ENCODE assay signal across 29 cellular contexts in the genomic region with DNA sequence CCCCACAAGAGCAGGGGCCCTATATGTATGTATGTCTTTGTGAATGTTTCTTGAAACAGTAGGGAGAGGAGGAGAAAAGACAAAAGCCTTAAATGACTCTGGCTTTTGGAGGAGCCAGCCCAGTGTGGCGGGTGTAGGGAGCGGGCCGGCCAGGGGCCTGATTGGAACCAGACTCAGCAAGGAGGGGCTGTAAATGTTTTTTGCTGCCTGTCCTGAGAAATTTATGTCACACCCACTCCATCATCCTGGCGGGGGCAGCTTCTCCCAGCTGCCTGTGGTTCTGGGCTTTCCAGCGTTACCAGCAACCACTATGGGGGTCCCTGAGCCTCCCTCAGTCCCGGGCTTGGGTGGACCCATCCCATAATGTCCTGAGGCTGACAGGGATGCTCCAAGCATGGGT.
"Had no signal": no experiment of that assay in that cellular context is flagged by ENCODE, and none has a peak within 500 bp of the region (broad histone marks: within the 10 kb centered on the region; RNA-seq: fewer than 3 reads in every experiment).

No MANE protein-coding gene starts in this region.

- DNase-seq: activated CD4-positive, alpha-beta memory T cell treated with anti-CD3 and anti-CD28 coated beads, Interleukin-2, amount 10 ng/mL, durations not matched to agents 7 days and 5 days; activated CD4-positive, alpha-beta T cell treated with anti-CD3 and anti-CD28 coated beads, Interleukin-2, amount 10 ng/mL, durations not matched to agents 7 days and 5 days; activated CD8-positive, alpha-beta memory T cell treated with anti-CD3 and anti-CD28 coated beads, Interleukin-2, amount 50 U/mL, for 48 hours; activated naive CD8-positive, alpha-beta T cell treated with anti-CD3 and anti-CD28 coated beads, Interleukin-2, amount 50 U/mL, for 24 hours; activated T-cell treated with anti-CD3 and anti-CD28 coated beads, Interleukin-2, amount 50 U/mL, for 4 hours; amygdala; central memory CD4-positive, alpha-beta T cell; effector CD4-positive, alpha-beta T cell; hypothalamus; immature natural killer cell; left ventricle myocardium inferior; naive thymus-derived CD4-positive, alpha-beta T cell; right lobe of liver; stimulated activated CD4-positive, alpha-beta T cell treated with anti-CD3 and anti-CD28 coated beads, Interleukin-12 subunit alpha, Interleukin-12 subunit beta, amount 100 ng/mL, for 4 hours; stimulated activated CD4-positive, alpha-beta T cell treated with anti-CD3 and anti-CD28 coated beads, Interleukin-4, amount 100 ng/mL, for 1 hour; T-helper 1 cell; WERI-Rb-1 had no signal

- H3K4me2 ChIP-seq: neural progenitor cell had no signal

- ATAC-seq: activated CD4-positive, CD25-positive, alpha-beta regulatory T cell treated with anti-CD3 and anti-CD28 coated beads, Interleukin-2, amount 50 U/mL, for 24 hours; activated naive CD8-positive, alpha-beta T cell treated with anti-CD3 and anti-CD28 coated beads, Interleukin-2, amount 50 U/mL, for 24 hours; activated T-cell treated with anti-CD3 and anti-CD28 coated beads, Interleukin-2, amount 50 U/mL, for 4 hours; activated T-helper 17 cell treated with anti-CD3 and anti-CD28 coated beads, Interleukin-2, amount 50 U/mL, for 72 hours; naive thymus-derived CD4-positive, alpha-beta T cell had no signal

- H3K36me3 Mint-ChIP-seq: activated naive CD4-positive, alpha-beta T cell treated with anti-CD3 and anti-CD28 coated beads, Interleukin-2, amount 50 U/mL, for 24 hours; immature natural killer cell; naive thymus-derived CD4-positive, alpha-beta T cell; neural progenitor cell; type B pancreatic cell had no signal

- H3K27me3 Mint-ChIP-seq: activated CD4-positive, alpha-beta memory T cell treated with anti-CD3 and anti-CD28 coated beads, Interleukin-2, amount 10 ng/mL, durations not matched to agents 7 days and 5 days; activated CD4-positive, alpha-beta T cell treated with anti-CD3 and anti-CD28 coated beads, Interleukin-2, amount 10 ng/mL, durations not matched to agents 7 days and 5 days; activated naive CD4-positive, alpha-beta T cell treated with anti-CD3 and anti-CD28 coated beads, Interleukin-2, amount 50 U/mL, for 24 hours; activated naive CD8-positive, alpha-beta T cell treated with anti-CD3 and anti-CD28 coated beads, Interleukin-2, amount 50 U/mL, for 24 hours; activated T-helper 17 cell treated with anti-CD3 and anti-CD28 coated beads, Interleukin-2, amount 50 U/mL, for 72 hours; stimulated activated naive CD8-positive, alpha-beta T cell treated with anti-CD3 and anti-CD28 coated beads, Interleukin-15, Interleukin-2, amounts not matched to agents 100 ng/mL and 50 ng/mL, for 24 hours; type B pancreatic cell had no signal

- H3K4me1 ChIP-seq: breast epithelium, left ventricle myocardium inferior, right lobe of liver had no signal

- H3K27me3 ChIP-seq: neural progenitor cell, right lobe of liver, SJSA1 had no signal

- H3K9me3 ChIP-seq: breast epithelium, left ventricle myocardium inferior, right lobe of liver, SJSA1, thoracic aorta had no signal

- H3K4me3 Mint-ChIP-seq: activated CD4-positive, alpha-beta memory T cell treated with anti-CD3 and anti-CD28 coated beads, Interleukin-2, amount 10 ng/mL, durations not matched to agents 7 days and 5 days; activated CD4-positive, alpha-beta T cell treated with anti-CD3 and anti-CD28 coated beads, Interleukin-2, amount 10 ng/mL, durations not matched to agents 7 days and 5 days; activated naive CD4-positive, alpha-beta T cell treated with anti-CD3 and anti-CD28 coated beads, Interleukin-2, amount 50 U/mL, for 24 hours; activated naive CD8-positive, alpha-beta T cell treated with anti-CD3 and anti-CD28 coated beads, Interleukin-2, amount 50 U/mL, for 24 hours; activated T-cell treated with anti-CD3 and anti-CD28 coated beads, Interleukin-2, amount 50 U/mL, for 4 hours; activated T-helper 17 cell treated with anti-CD3 and anti-CD28 coated beads, Interleukin-2, amount 50 U/mL, for 72 hours; dendritic cell treated with granulocyte-macrophage colony-stimulating factor and Interleukin-4, amounts not matched to agents 40 ng/mL and 50 ng/mL, for 4 days; immature natural killer cell; naive thymus-derived CD4-positive, alpha-beta T cell; neural progenitor cell; stimulated activated naive CD8-positive, alpha-beta T cell treated with anti-CD3 and anti-CD28 coated beads, Interleukin-15, Interleukin-2, amounts not matched to agents 100 ng/mL and 50 ng/mL, for 24 hours; type B pancreatic cell had no signal

- H3K9me3 Mint-ChIP-seq: activated CD4-positive, alpha-beta memory T cell treated with anti-CD3 and anti-CD28 coated beads, Interleukin-2, amount 10 ng/mL, durations not matched to agents 7 days and 5 days; activated CD4-positive, alpha-beta T cell treated with anti-CD3 and anti-CD28 coated beads, Interleukin-2, amount 10 ng/mL, durations not matched to agents 7 days and 5 days; activated naive CD4-positive, alpha-beta T cell treated with anti-CD3 and anti-CD28 coated beads, Interleukin-2, amount 50 U/mL, for 24 hours; activated naive CD8-positive, alpha-beta T cell treated with anti-CD3 and anti-CD28 coated beads, Interleukin-2, amount 50 U/mL, for 24 hours; activated T-cell treated with anti-CD3 and anti-CD28 coated beads, Interleukin-2, amount 50 U/mL, for 4 hours; activated T-helper 17 cell treated with anti-CD3 and anti-CD28 coated beads, Interleukin-2, amount 50 U/mL, for 72 hours; dendritic cell treated with granulocyte-macrophage colony-stimulating factor and Interleukin-4, amounts not matched to agents 40 ng/mL and 50 ng/mL, for 4 days; immature natural killer cell; stimulated activated naive CD8-positive, alpha-beta T cell treated with anti-CD3 and anti-CD28 coated beads, Interleukin-15, Interleukin-2, amounts not matched to agents 100 ng/mL and 50 ng/mL, for 24 hours had no signal

- H3K36me3 ChIP-seq: breast epithelium, left ventricle myocardium inferior, neural progenitor cell, right lobe of liver, SJSA1, thoracic aorta, WERI-Rb-1 had no signal

- H3K27ac ChIP-seq: breast epithelium, epithelial cell of prostate, left ventricle myocardium inferior, neural progenitor cell, right lobe of liver, SJSA1, thoracic aorta, WERI-Rb-1 had no signal

- H2AFZ ChIP-seq: neural progenitor cell had no signal

- H3K4me3 ChIP-seq: breast epithelium, left ventricle myocardium inferior, neural progenitor cell, right lobe of liver, SJSA1, skin epidermis, thoracic aorta had no signal

- H3K27ac Mint-ChIP-seq: activated CD4-positive, alpha-beta memory T cell treated with anti-CD3 and anti-CD28 coated beads, Interleukin-2, amount 10 ng/mL, durations not matched to agents 7 days and 5 days; activated CD4-positive, alpha-beta T cell treated with anti-CD3 and anti-CD28 coated beads, Interleukin-2, amount 10 ng/mL, durations not matched to agents 7 days and 5 days; activated naive CD4-positive, alpha-beta T cell treated with anti-CD3 and anti-CD28 coated beads, Interleukin-2, amount 50 U/mL, for 24 hours; activated naive CD8-positive, alpha-beta T cell treated with anti-CD3 and anti-CD28 coated beads, Interleukin-2, amount 50 U/mL, for 24 hours; activated T-helper 17 cell treated with anti-CD3 and anti-CD28 coated beads, Interleukin-2, amount 50 U/mL, for 72 hours; dendritic cell treated with granulocyte-macrophage colony-stimulating factor and Interleukin-4, amounts not matched to agents 40 ng/mL and 50 ng/mL, for 4 days; immature natural killer cell; naive thymus-derived CD4-positive, alpha-beta T cell; neural progenitor cell; stimulated activated naive CD8-positive, alpha-beta T cell treated with anti-CD3 and anti-CD28 coated beads, Interleukin-15, Interleukin-2, amounts not matched to agents 100 ng/mL and 50 ng/mL, for 24 hours; type B pancreatic cell had no signal

- H3K4me1 Mint-ChIP-seq: activated CD4-positive, alpha-beta memory T cell treated with anti-CD3 and anti-CD28 coated beads, Interleukin-2, amount 10 ng/mL, durations not matched to agents 7 days and 5 days; activated CD4-positive, alpha-beta T cell treated with anti-CD3 and anti-CD28 coated beads, Interleukin-2, amount 10 ng/mL, durations not matched to agents 7 days and 5 days; activated naive CD4-positive, alpha-beta T cell treated with anti-CD3 and anti-CD28 coated beads, Interleukin-2, amount 50 U/mL, for 24 hours; activated naive CD8-positive, alpha-beta T cell treated with anti-CD3 and anti-CD28 coated beads, Interleukin-2, amount 50 U/mL, for 24 hours; activated T-helper 17 cell treated with anti-CD3 and anti-CD28 coated beads, Interleukin-2, amount 50 U/mL, for 72 hours; immature natural killer cell; naive thymus-derived CD4-positive, alpha-beta T cell had no signal
